In the genomic region with DNA sequence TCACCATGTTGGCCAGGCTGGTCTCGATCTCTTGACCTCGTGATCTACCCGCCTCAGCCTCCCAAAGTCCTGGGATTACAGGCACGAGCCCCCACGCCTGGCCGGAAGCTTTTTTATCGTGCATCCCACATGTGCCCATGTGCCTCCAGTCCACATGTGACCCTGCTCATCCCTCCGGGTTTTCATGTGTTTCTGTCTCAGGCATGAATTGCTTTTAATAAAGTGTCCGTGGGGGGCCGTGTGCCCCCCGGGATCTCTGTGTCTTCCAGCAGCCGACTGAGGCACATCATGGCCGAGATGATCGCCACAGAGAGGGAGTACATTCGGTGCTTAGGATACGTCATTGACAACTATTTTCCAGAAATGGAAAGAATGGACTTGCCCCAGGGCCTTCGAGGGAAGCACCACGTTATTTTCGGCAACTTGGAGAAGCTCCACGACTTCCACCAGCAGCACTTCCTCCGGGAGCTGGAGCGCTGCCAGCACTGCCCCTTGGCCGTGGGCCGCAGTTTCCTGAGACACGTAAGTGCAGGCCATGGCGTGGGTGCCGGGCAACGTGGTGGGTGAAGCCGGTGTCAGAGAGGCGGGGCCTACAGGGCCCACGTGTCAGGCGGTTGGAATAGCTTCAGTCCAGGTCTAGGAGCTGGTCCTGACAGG, we compare ENCODE assay signal across 11 cellular contexts. TPM values are rescaled to one million over a fixed set of nuclear protein-coding genes. Genes with fewer than 3 reads are reported as not detected.
A peak's percentile ranks its signal among the peaks of the same experiment; 100 is the strongest.
DNase-seq lines count a peak whose midpoint lies in the region; ATAC-seq and TF ChIP-seq lines count a peak whose summit lies in the region.
"Had no signal": no experiment of that assay in that cellular context is flagged by ENCODE, and none has a peak within 500 bp of the region (broad histone marks: within the 10 kb centered on the region; RNA-seq: fewer than 3 reads in every experiment).

No MANE protein-coding gene starts in this region.

- no peak overlapping the region for H3K9ac ChIP-seq in smooth muscle cell (ENCODE audit: low read depth)

- H3K9me3 ChIP-seq in right atrium auricular region (no peaks in the 10 kb centered on the region), smooth muscle cell (replicated peaks; ENCODE audit: low read depth) (no peaks in the 10 kb centered on the region)

- H3K4me1 ChIP-seq in right atrium auricular region = peaks cover 0 to 16% of the 10 kb centered on the region in 2 donors
- no peaks in the 10 kb centered on the region for H3K4me1 ChIP-seq in smooth muscle cell (ENCODE audit: low read depth)

- no peaks in the 10 kb centered on the region for H3K79me2 ChIP-seq in smooth muscle cell (ENCODE audit: low read depth)

- H3K36me3 ChIP-seq in right atrium auricular region = no peaks in the 10 kb centered on the region
- no peaks in the 10 kb centered on the region for H3K36me3 ChIP-seq in smooth muscle cell (ENCODE audit: low read depth)

- no peak for ATAC-seq in HG02870 (IDR thresholded peaks at IDR 0.05; ENCODE audit: unreplicated experiment)
- ATAC-seq in HG02763 (IDR thresholded peaks at IDR 0.05; ENCODE audit: unreplicated experiment) = no peak
- ATAC-seq: stimulated activated memory B cell treated with anti-CD40 and anti-IgM and Interleukin-4, amounts not matched to agents 10 μg/mL and 1 μg/mL and 100 μg/mL, for 72 hours had no signal

- H3F3A ChIP-seq in smooth muscle cell (ENCODE audit: low read depth) = no peaks in the 10 kb centered on the region

- WGBS in smooth muscle cell (ENCODE audit: low lambda C conversion rate) = 90% methylated on average over 32 of the region's 32 CpGs

- no peak for TF ChIP-seq CTCF in HFF-Myc (IDR thresholded peaks at IDR 0.05; ENCODE audit: low read depth, low read length, missing control alignments)
- no peak for TF ChIP-seq CTCF in right atrium auricular region (IDR thresholded peaks at IDR 0.05)
- no peak for TF ChIP-seq CTCF in smooth muscle cell (IDR thresholded peaks at IDR 0.05; ENCODE audit: borderline replicate concordance, insufficient read depth, poor library complexity, severe bottlenecking)

- no peak overlapping the region for H3K4me3 ChIP-seq in HFF-Myc (replicated peaks; ENCODE audit: low read depth, low read length)
- H3K4me3 ChIP-seq in right atrium auricular region = no peak overlapping the region
- no peak overlapping the region for H3K4me3 ChIP-seq in smooth muscle cell

- no peak overlapping the region for H2AFZ ChIP-seq in smooth muscle cell (ENCODE audit: low read depth)

- no peak overlapping the region for H3K4me2 ChIP-seq in smooth muscle cell

- H3K27ac ChIP-seq in right atrium auricular region = peak overlapping the region; percentile 46 to 60
- H3K27ac ChIP-seq in smooth muscle cell (ENCODE audit: low read depth) = peak overlapping the region; percentile 92

- H3K27me3 ChIP-seq in right atrium auricular region = no peaks in the 10 kb centered on the region
- no peaks in the 10 kb centered on the region for H3K27me3 ChIP-seq in smooth muscle cell (ENCODE audit: low read depth)

- no peaks in the 10 kb centered on the region for H4K20me1 ChIP-seq in smooth muscle cell (ENCODE audit: low read depth)

- peak; percentile 72 for DNase-seq in HFF-Myc (ENCODE audit: extremely low read depth, low read depth)
- peak; percentile 78 for DNase-seq in brain pericyte (ENCODE audit: low read depth, low spot score)
- peak; percentile 79 for DNase-seq in right atrium auricular region (ENCODE audit: low spot score)
- DNase-seq in smooth muscle cell (lab: John Stamatoyannopoulos, UW; ENCODE audit: unreplicated experiment) = no peak
- DNase-seq in NCI-H2107 treated with DMSO at 0.1 percent for 48 hours (lab: John Stamatoyannopoulos, UW; ENCODE audit: unreplicated experiment) = no peak
- DNase-seq in T-helper 2 cell = no peak
- DNase-seq: activated T-cell treated with anti-CD3 and anti-CD28 coated beads, Interleukin-2, amount 50 U/mL, for 48 hours had no signal

RNA-seq across cellular contexts. Expression of a gene that starts 22.1 kb away (rescaled TPM):
- 10 to 100 TPM in 1 of 2 donors, 1 to 10 TPM in 1; 7.7 to 51.0 TPM for total RNA-seq in right atrium auricular region
- 0.22 TPM in 1 of 2 replicates, not detected in the other for total RNA-seq in smooth muscle cell
- 0.11 TPM in 1 of 2 replicates, not detected in the other for polyA plus RNA-seq in smooth muscle cell
- total RNA-seq: H9 had no signal

RNA-seq across cellular contexts. Expression of a gene that starts 48.8 kb away (rescaled TPM):
- total RNA-seq in right atrium auricular region (1 to 10 TPM; 5.6 to 7.1 TPM), smooth muscle cell (2.8 and 3.2 TPM in 2 replicates)
- polyA plus RNA-seq in smooth muscle cell = 8.6 and 9.0 TPM in 2 replicates

RNA-seq across cellular contexts. Expression of a gene that starts 48.9 kb away (rescaled TPM):
- total RNA-seq in right atrium auricular region (100 to 1,000 TPM; 242 to 366 TPM), smooth muscle cell (59.7 and 68.7 TPM in 2 replicates)
- 120 and 130 TPM in 2 replicates for polyA plus RNA-seq in smooth muscle cell

Comparison
In these comparisons a context has a peak if more than half of its experiments do, and no peak if none do; other contexts are left out.
1. DNase-seq: peak in HFF-Myc (single experiment), brain pericyte (single experiment) and right atrium auricular region (single experiment); none in smooth muscle cell (single experiment), NCI-H2107 treated with DMSO at 0.1 percent for 48 hours (single experiment) and T-helper 2 cell (0 of 5).